In genomic region chr1:207798847-207799246, GRCh38 we compare ENCODE assay signal across 8 cellular contexts. TPM values are rescaled to one million over a fixed set of nuclear protein-coding genes. Genes with fewer than 3 reads are reported as not detected.
A peak's percentile ranks its signal among the peaks of the same experiment; 100 is the strongest.
DNase-seq lines count a peak whose midpoint lies in the region; ATAC-seq and TF ChIP-seq lines count a peak whose summit lies in the region.

No MANE protein-coding gene starts in this region.

- intact Hi-C loops in body of pancreas (cut with DNase I): no loop called here
- intact Hi-C loops in prostate gland (cut with DNase I): loop anchor here (10.0 kb wide), 2 partner anchors 94 to 154 kb away; partner anchors contain the start of gene CR1L

- H3K4me1 ChIP-seq in Karpas-422 (ENCODE audit: low read length) (peaks cover 30% of the 10 kb centered on the region), body of pancreas (peaks cover 16% of the 10 kb centered on the region), prostate gland (replicated peaks) (peaks cover 19% of the 10 kb centered on the region)

- 22 to 52% methylated on average over 6 of the region's 6 CpGs for WGBS in body of pancreas, 2 donors
- 45% methylated on average over 6 of the region's 6 CpGs for WGBS in prostate gland

- ATAC-seq in body of pancreas: no peak
- no peak for ATAC-seq in SK-N-SH treated with all-trans-retinoic acid at 6 μM for 48 hours

- H3K9me3 ChIP-seq in Karpas-422 (ENCODE audit: low read length) (no peaks in the 10 kb centered on the region), body of pancreas (no peaks in the 10 kb centered on the region), prostate gland (no peaks in the 10 kb centered on the region)

- H3K27ac ChIP-seq in Karpas-422 (ENCODE audit: low read length) (peak overlapping the region; percentile 93), body of pancreas (peak overlapping the region in 3 of 4 donors; percentile 22 to 68 (median 57)), prostate gland (peak overlapping the region; percentile 61 to 82)

- H3K36me3 ChIP-seq in Karpas-422 (ENCODE audit: insufficient read depth, low read length) (peaks cover 25% of the 10 kb centered on the region), body of pancreas (replicated peaks in 1 of 2; ENCODE audit: insufficient read depth in 1 of 2, low read depth in 2 of 2) (peaks cover 8 to 15% of the 10 kb centered on the region in 2 donors), prostate gland (peaks cover 0 to 20% of the 10 kb centered on the region in 2 donors)

- H3K4me3 ChIP-seq in Karpas-422 (ENCODE audit: low read length) (no peak overlapping the region), body of pancreas (no peak overlapping the region), prostate gland (no peak overlapping the region)

- H2AFZ ChIP-seq in Karpas-422 (ENCODE audit: low read length): no peak overlapping the region

- H3K4me2 ChIP-seq in Karpas-422 (ENCODE audit: low read depth, low read length, poor library complexity, severe bottlenecking): no peak overlapping the region

- H3K9ac ChIP-seq in Karpas-422 (ENCODE audit: low read length): 0 out of 2 replicates have a peak overlapping the region, but pooled peaks have one; percentile 0

- DNase-seq in GF-D8 (lab: John Stamatoyannopoulos, UW) (peak; percentile 8), Karpas-422 (no peak), body of pancreas (no peak), prostate gland (ENCODE audit: low spot score) (no peak), NCI-H2107 (lab: John Stamatoyannopoulos, UW) (no peak), NCI-H146 (lab: John Stamatoyannopoulos, UW) (no peak)
- DNase-seq in stimulated activated naive CD4-positive, alpha-beta T cell (lab: John Stamatoyannopoulos, UW): no peak

- no peaks in the 10 kb centered on the region for H3K79me2 ChIP-seq in Karpas-422 (ENCODE audit: low read length)

- H4K20me1 ChIP-seq in Karpas-422 (ENCODE audit: insufficient read depth, low read depth, low read length): no peaks in the 10 kb centered on the region

- TF ChIP-seq CTCF in body of pancreas (IDR thresholded peaks at IDR 0.05): no peak
- TF ChIP-seq CTCF in prostate gland (IDR thresholded peaks at IDR 0.05): no peak

- H3K27me3 ChIP-seq in Karpas-422 (ENCODE audit: low read length): no peaks in the 10 kb centered on the region
- no peaks in the 10 kb centered on the region for H3K27me3 ChIP-seq in body of pancreas
- no peaks in the 10 kb centered on the region for H3K27me3 ChIP-seq in prostate gland (replicated peaks; ENCODE audit: insufficient read depth)

- H3K9me2 ChIP-seq in Karpas-422 (replicated peaks; ENCODE audit: insufficient read depth, low read length): no peaks in the 10 kb centered on the region

- TF ChIP-seq POLR2A in body of pancreas (IDR thresholded peaks at IDR 0.05): no peak
- no peak for TF ChIP-seq POLR2A in prostate gland (IDR thresholded peaks at IDR 0.05)

TF ChIP-seq in SK-N-SH treated with all-trans-retinoic acid at 6 μM for 48 hours, 23 proteins besides CTCF, POLR2A, EP300 and RAD21:
- TF ChIP-seq ZFP3 (CRISPR knock-in tag; IDR thresholded peaks at IDR 0.05) (no peak), TCF4 (CRISPR knock-in tag; IDR thresholded peaks at IDR 0.05; ENCODE audit: borderline replicate concordance) (no peak), ZNF70 (CRISPR knock-in tag; IDR thresholded peaks at IDR 0.05) (no peak), RARB (CRISPR knock-in tag; IDR thresholded peaks at IDR 0.05) (no peak), ZFP30 (CRISPR knock-in tag; IDR thresholded peaks at IDR 0.05) (no peak), TOX (CRISPR knock-in tag; IDR thresholded peaks at IDR 0.05; ENCODE audit: borderline replicate concordance) (no peak)
- TF ChIP-seq, protein P1, sequence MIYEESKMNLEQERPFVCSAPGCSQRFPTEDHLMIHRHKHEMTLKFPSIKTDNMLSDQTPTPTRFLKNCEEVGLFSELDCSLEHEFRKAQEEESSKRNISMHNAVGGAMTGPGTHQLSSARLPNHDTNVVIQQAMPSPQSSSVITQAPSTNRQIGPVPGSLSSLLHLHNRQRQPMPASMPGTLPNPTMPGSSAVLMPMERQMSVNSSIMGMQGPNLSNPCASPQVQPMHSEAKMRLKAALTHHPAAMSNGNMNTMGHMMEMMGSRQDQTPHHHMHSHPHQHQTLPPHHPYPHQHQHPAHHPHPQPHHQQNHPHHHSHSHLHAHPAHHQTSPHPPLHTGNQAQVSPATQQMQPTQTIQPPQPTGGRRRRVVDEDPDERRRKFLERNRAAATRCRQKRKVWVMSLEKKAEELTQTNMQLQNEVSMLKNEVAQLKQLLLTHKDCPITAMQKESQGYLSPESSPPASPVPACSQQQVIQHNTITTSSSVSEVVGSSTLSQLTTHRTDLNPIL (CRISPR knock-in tag; IDR thresholded peaks at IDR 0.05; ENCODE audit: low read depth): no peak
- TF ChIP-seq, protein P2, sequence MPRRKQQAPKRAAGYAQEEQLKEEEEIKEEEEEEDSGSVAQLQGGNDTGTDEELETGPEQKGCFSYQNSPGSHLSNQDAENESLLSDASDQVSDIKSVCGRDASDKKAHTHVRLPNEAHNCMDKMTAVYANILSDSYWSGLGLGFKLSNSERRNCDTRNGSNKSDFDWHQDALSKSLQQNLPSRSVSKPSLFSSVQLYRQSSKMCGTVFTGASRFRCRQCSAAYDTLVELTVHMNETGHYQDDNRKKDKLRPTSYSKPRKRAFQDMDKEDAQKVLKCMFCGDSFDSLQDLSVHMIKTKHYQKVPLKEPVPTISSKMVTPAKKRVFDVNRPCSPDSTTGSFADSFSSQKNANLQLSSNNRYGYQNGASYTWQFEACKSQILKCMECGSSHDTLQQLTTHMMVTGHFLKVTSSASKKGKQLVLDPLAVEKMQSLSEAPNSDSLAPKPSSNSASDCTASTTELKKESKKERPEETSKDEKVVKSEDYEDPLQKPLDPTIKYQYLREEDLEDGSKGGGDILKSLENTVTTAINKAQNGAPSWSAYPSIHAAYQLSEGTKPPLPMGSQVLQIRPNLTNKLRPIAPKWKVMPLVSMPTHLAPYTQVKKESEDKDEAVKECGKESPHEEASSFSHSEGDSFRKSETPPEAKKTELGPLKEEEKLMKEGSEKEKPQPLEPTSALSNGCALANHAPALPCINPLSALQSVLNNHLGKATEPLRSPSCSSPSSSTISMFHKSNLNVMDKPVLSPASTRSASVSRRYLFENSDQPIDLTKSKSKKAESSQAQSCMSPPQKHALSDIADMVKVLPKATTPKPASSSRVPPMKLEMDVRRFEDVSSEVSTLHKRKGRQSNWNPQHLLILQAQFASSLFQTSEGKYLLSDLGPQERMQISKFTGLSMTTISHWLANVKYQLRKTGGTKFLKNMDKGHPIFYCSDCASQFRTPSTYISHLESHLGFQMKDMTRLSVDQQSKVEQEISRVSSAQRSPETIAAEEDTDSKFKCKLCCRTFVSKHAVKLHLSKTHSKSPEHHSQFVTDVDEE (CRISPR knock-in tag; IDR thresholded peaks at IDR 0.05): no peak

RNA-seq across cellular contexts. Expression of gene CD46, which starts 47.0 kb away (rescaled TPM):
- total RNA-seq in Karpas-422 (2014; rRNA removed; shearing (Covaris generic); ENCODE audit: low replicate concordance): 64.2 and 152 TPM in 2 replicates
- total RNA-seq in body of pancreas (100 to 1,000 TPM; 162 to 175 TPM), prostate gland (100 to 1,000 TPM; 173 to 327 TPM)
